Comparison of ENCODE assay signal across 34 cellular contexts in genomic region chr4:174516794-174517193, GRCh38. TPM values are rescaled to one million over a fixed set of nuclear protein-coding genes. Genes with fewer than 3 reads are reported as not detected.
"Had no signal": no experiment of that assay in that cellular context is flagged by ENCODE, and none has a peak within 500 bp of the region (broad histone marks: within the 10 kb centered on the region; RNA-seq: fewer than 3 reads in every experiment).

No MANE protein-coding gene starts in this region.

- H3K4me1 ChIP-seq: ascending aorta, breast epithelium, colonic mucosa, foreskin keratinocyte had no signal

- H3K4me3 Mint-ChIP-seq: activated CD4-positive, alpha-beta T cell treated with anti-CD3 and anti-CD28 coated beads for 36 hours; activated CD8-positive, alpha-beta T cell treated with anti-CD3 and anti-CD28 coated beads for 36 hours; activated naive CD4-positive, alpha-beta T cell treated with anti-CD3 and anti-CD28 coated beads, Interleukin-2, amount 10 ng/mL, durations not matched to agents 7 days and 5 days; activated naive CD8-positive, alpha-beta T cell treated with anti-CD3 and anti-CD28 coated beads, Interleukin-2, amount 10 ng/mL, durations not matched to agents 7 days and 5 days; activated T-helper 1 cell treated with anti-CD3 and anti-CD28 coated beads, Interleukin-12 subunit alpha, Interleukin-12 subunit beta, Interleukin-2, Interleukin-4 antibody, amounts not matched to agents 30 ng/mL and 10 ng/mL and 1 ng/mL, durations not matched to agents 14 hours and 24 hours and 36 hours; brain; T-helper 17 cell had no signal

- H3K27me3 ChIP-seq: ascending aorta, breast epithelium, colonic mucosa, foreskin keratinocyte, gastrocnemius medialis had no signal

- H3K9me3 ChIP-seq: ascending aorta, breast epithelium, colonic mucosa, gastrocnemius medialis, heart left ventricle had no signal

- DNase-seq: activated CD4-positive, alpha-beta T cell treated with anti-CD3 and anti-CD28 coated beads for 36 hours; activated CD4-positive, alpha-beta T cell treated with anti-CD3 and anti-CD28 coated beads, Interleukin-2, amount 50 U/mL, for 1 hour; activated CD4-positive, alpha-beta T cell treated with anti-CD3 and anti-CD28 coated beads, Interleukin-2, amount 50 U/mL, for 48 hours; activated CD4-positive, CD25-positive, alpha-beta regulatory T cell; activated CD4-positive, CD25-positive, alpha-beta regulatory T cell treated with anti-CD3 and anti-CD28 coated beads, Interleukin-2, amount 50 U/mL, for 72 hours; activated CD8-positive, alpha-beta memory T cell treated with anti-CD3 and anti-CD28 coated beads for 24 hours; activated CD8-positive, alpha-beta memory T cell treated with anti-CD3 and anti-CD28 coated beads, Interleukin-2, amount 50 U/mL, for 4 hours; activated CD8-positive, alpha-beta T cell treated with anti-CD3 and anti-CD28 coated beads for 36 hours; activated gamma-delta T cell; activated naive CD4-positive, alpha-beta T cell; activated naive CD4-positive, alpha-beta T cell treated with anti-CD3 and anti-CD28 coated beads, Interleukin-2, amount 10 ng/mL, durations not matched to agents 7 days and 5 days; activated naive CD8-positive, alpha-beta T cell treated with anti-CD3 and anti-CD28 coated beads, Interleukin-2, amount 10 ng/mL, durations not matched to agents 7 days and 5 days; activated T-cell treated with anti-CD3 and anti-CD28 coated beads, Interleukin-2, amount 50 U/mL, for 1 hour; activated T-cell treated with anti-CD3 and anti-CD28 coated beads, Interleukin-2, amount 50 U/mL, for 48 hours; central memory CD4-positive, alpha-beta T cell; cerebellar nuclear complex; colonic mucosa; effector CD8-positive, alpha-beta T cell; foreskin keratinocyte; gastrocnemius medialis; glutamatergic neuron; heart left ventricle; T-helper 1 cell; T-helper 17 cell had no signal

- ATAC-seq: activated CD4-positive, alpha-beta T cell treated with anti-CD3 and anti-CD28 coated beads for 36 hours; activated CD8-positive, alpha-beta T cell treated with anti-CD3 and anti-CD28 coated beads for 36 hours; activated naive CD4-positive, alpha-beta T cell treated with anti-CD3 and anti-CD28 coated beads, Interleukin-2, amount 50 U/mL, for 72 hours; esophagus mucosa; gastrocnemius medialis; heart left ventricle; T-helper 17 cell had no signal

- H3K36me3 Mint-ChIP-seq: brain had no signal

- H3K27me3 Mint-ChIP-seq: activated CD8-positive, alpha-beta T cell treated with anti-CD3 and anti-CD28 coated beads for 36 hours; activated naive CD8-positive, alpha-beta T cell treated with anti-CD3 and anti-CD28 coated beads, Interleukin-2, amount 10 ng/mL, durations not matched to agents 7 days and 5 days; brain had no signal

- H3K9me3 Mint-ChIP-seq: activated CD8-positive, alpha-beta T cell treated with anti-CD3 and anti-CD28 coated beads for 36 hours; activated naive CD4-positive, alpha-beta T cell treated with anti-CD3 and anti-CD28 coated beads, Interleukin-2, amount 10 ng/mL, durations not matched to agents 7 days and 5 days; activated T-helper 1 cell treated with anti-CD3 and anti-CD28 coated beads, Interleukin-12 subunit alpha, Interleukin-12 subunit beta, Interleukin-2, Interleukin-4 antibody, amounts not matched to agents 30 ng/mL and 10 ng/mL and 1 ng/mL, durations not matched to agents 14 hours and 24 hours and 36 hours; brain had no signal

- H3K36me3 ChIP-seq: ascending aorta, breast epithelium, cardiac muscle cell, colonic mucosa, gastrocnemius medialis, heart left ventricle had no signal

- FAIRE-seq: endometrium, endothelial cell of umbilical vein had no signal

- H3K27ac ChIP-seq: ascending aorta, breast epithelium, cardiac muscle cell, colonic mucosa, foreskin keratinocyte, gastrocnemius medialis, heart left ventricle had no signal

- H3K27ac Mint-ChIP-seq: activated CD4-positive, alpha-beta T cell treated with anti-CD3 and anti-CD28 coated beads for 36 hours; activated CD8-positive, alpha-beta T cell treated with anti-CD3 and anti-CD28 coated beads for 36 hours; activated naive CD4-positive, alpha-beta T cell treated with anti-CD3 and anti-CD28 coated beads, Interleukin-2, amount 10 ng/mL, durations not matched to agents 7 days and 5 days; activated naive CD4-positive, alpha-beta T cell treated with anti-CD3 and anti-CD28 coated beads, Interleukin-2, amount 50 U/mL, for 72 hours; activated naive CD8-positive, alpha-beta T cell treated with anti-CD3 and anti-CD28 coated beads, Interleukin-2, amount 10 ng/mL, durations not matched to agents 7 days and 5 days; activated T-helper 1 cell treated with anti-CD3 and anti-CD28 coated beads, Interleukin-12 subunit alpha, Interleukin-12 subunit beta, Interleukin-2, Interleukin-4 antibody, amounts not matched to agents 30 ng/mL and 10 ng/mL and 1 ng/mL, durations not matched to agents 14 hours and 24 hours and 36 hours; brain; T-helper 17 cell had no signal

- H3K4me3 ChIP-seq: ascending aorta, breast epithelium, cardiac muscle cell, colonic mucosa, gastrocnemius medialis, heart left ventricle had no signal

RNA-seq across cellular contexts. Expression of gene HPGD, which starts 5.5 kb away (rescaled TPM):
- total RNA-seq: dermis microvascular lymphatic vessel endothelial cell, endothelial cell of umbilical vein had no signal
- polyA plus RNA-seq: endothelial cell of umbilical vein had no signal
